Comparison of ENCODE assay signal across 29 cellular contexts in genomic region chr18:44437603-44438002, GRCh38.
"Had no signal": no experiment of that assay in that cellular context is flagged by ENCODE, and none has a peak within 500 bp of the region (broad histone marks: within the 10 kb centered on the region; RNA-seq: fewer than 3 reads in every experiment).

No MANE protein-coding gene starts in this region.

- H3K4me1 ChIP-seq: colonic mucosa, esophagus squamous epithelium, gastrocnemius medialis, prostate gland, right atrium auricular region, stomach, thyroid gland, vagina had no signal

- H3K27ac ChIP-seq: colonic mucosa, esophagus squamous epithelium, gastrocnemius medialis, prostate gland, right atrium auricular region, stomach, thyroid gland, vagina had no signal

- H3K9me3 Mint-ChIP-seq: memory B cell had no signal

- H3K27ac Mint-ChIP-seq: dendritic cell treated with granulocyte-macrophage colony-stimulating factor and Interleukin-4, amounts not matched to agents 40 ng/mL and 50 ng/mL, for 4 days; memory B cell; mesothelial cell of epicardium; nephron had no signal

- H3K36me3 ChIP-seq: colonic mucosa, esophagus squamous epithelium, gastrocnemius medialis, prostate gland, right atrium auricular region, stomach, thyroid gland, vagina had no signal

- H3K4me1 Mint-ChIP-seq: memory B cell, mesothelial cell of epicardium, naive B cell, nephron had no signal

- ATAC-seq: gastrocnemius medialis, left lobe of liver, mucosa of descending colon, sciatic nerve had no signal

- H3K4me3 Mint-ChIP-seq: dendritic cell treated with granulocyte-macrophage colony-stimulating factor and Interleukin-4, amounts not matched to agents 40 ng/mL and 50 ng/mL, for 4 days; memory B cell; mesothelial cell of epicardium; naive B cell; nephron had no signal

- H3K4me3 ChIP-seq: colonic mucosa, esophagus squamous epithelium, gastrocnemius medialis, lung, mucosa of descending colon, prostate gland, right atrium auricular region, smooth muscle cell, stomach, thyroid gland, vagina had no signal

- H3K9me3 ChIP-seq: colonic mucosa, esophagus squamous epithelium, gastrocnemius medialis, mucosa of descending colon, prostate gland, right atrium auricular region, stomach, thyroid gland, vagina had no signal

- H3K4me2 ChIP-seq: smooth muscle cell had no signal

- H3K27me3 ChIP-seq: colonic mucosa, esophagus squamous epithelium, gastrocnemius medialis, right atrium auricular region, stomach, thyroid gland, vagina had no signal

- FAIRE-seq: keratinocyte had no signal

- DNase-seq: colonic mucosa; effector CD8-positive, alpha-beta T cell; erythroblast; esophagus squamous epithelium; gastrocnemius medialis; head of caudate nucleus; mucosa of descending colon; naive B cell; nucleus accumbens; stimulated activated CD4-positive, alpha-beta T cell treated with anti-CD3 and anti-CD28 coated beads, Interleukin-12 subunit alpha, Interleukin-12 subunit beta, amount 100 ng/mL, for 4 hours; stimulated activated CD4-positive, alpha-beta T cell treated with anti-CD3 and anti-CD28 coated beads, Interleukin-1b, Interleukin-23, amount 100 ng/mL, for 48 hours; stimulated activated CD4-positive, alpha-beta T cell treated with anti-CD3 and anti-CD28 coated beads, Interleukin-4, amount 100 ng/mL, for 1 hour; stimulated activated CD8-positive, alpha-beta memory T cell treated with anti-CD3 and anti-CD28 coated beads, Interleukin-4, amount 100 ng/mL, for 48 hours; stimulated activated naive CD4-positive, alpha-beta T cell treated with Interleukin-2 at 50 U/mL for 16 hours; stomach; thyroid gland; trophoblast cell had no signal
